In the genomic region with DNA sequence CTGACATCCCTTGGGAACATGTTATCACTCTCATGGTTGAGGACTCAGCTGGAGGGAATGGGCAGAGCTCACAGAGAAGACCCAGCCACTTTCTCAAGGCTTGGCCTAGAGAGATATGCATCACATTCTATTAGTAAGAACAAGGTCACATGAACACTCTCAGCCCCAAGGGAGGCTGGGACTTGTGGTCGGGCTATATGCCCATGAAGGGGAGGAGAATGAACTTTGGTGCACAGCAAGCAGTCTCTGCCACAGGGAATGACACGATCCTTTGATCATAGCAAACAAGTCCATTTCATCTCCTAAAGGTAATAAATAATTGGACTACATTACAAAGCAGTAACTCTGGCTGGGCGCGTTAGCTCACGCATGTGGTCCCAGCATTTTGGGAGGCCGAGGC, we compare ENCODE assay signal across 1 cellular context.
TF ChIP-seq lines count a peak whose summit lies in the region.

No MANE protein-coding gene starts in this region.

TF ChIP-seq in HepG2, 621 proteins besides CTCF, POLR2A, EP300 and RAD21 (continued from another document):
- TF ChIP-seq, protein P1, sequence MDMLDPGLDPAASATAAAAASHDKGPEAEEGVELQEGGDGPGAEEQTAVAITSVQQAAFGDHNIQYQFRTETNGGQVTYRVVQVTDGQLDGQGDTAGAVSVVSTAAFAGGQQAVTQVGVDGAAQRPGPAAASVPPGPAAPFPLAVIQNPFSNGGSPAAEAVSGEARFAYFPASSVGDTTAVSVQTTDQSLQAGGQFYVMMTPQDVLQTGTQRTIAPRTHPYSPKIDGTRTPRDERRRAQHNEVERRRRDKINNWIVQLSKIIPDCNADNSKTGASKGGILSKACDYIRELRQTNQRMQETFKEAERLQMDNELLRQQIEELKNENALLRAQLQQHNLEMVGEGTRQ (IDR thresholded peaks at IDR 0.05; ENCODE audit: low read depth, low read length), result peak; percentile 45; the same call in 1 of the 2 replicates
- TF ChIP-seq, protein P1 (CRISPR knock-in tag; IDR thresholded peaks at IDR 0.05; ENCODE audit: borderline replicate concordance), result peak; percentile 70; the same call in 1 of the 2 replicates
- peak; percentile 30; the same call in 1 of the 2 replicates for TF ChIP-seq ZMYM4 (CRISPR knock-in tag; IDR thresholded peaks at IDR 0.05)
- TF ChIP-seq HNF4A (CRISPR knock-in tag; IDR thresholded peaks at IDR 0.05), result peak; percentile 73
- no peak for TF ChIP-seq ZNF572 (CRISPR knock-in tag; IDR thresholded peaks at IDR 0.05)
- TF ChIP-seq ZNF143 (CRISPR knock-in tag; IDR thresholded peaks at IDR 0.05), result peak; percentile 86
- TF ChIP-seq, protein P2, sequence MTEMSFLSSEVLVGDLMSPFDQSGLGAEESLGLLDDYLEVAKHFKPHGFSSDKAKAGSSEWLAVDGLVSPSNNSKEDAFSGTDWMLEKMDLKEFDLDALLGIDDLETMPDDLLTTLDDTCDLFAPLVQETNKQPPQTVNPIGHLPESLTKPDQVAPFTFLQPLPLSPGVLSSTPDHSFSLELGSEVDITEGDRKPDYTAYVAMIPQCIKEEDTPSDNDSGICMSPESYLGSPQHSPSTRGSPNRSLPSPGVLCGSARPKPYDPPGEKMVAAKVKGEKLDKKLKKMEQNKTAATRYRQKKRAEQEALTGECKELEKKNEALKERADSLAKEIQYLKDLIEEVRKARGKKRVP (CRISPR knock-in tag; IDR thresholded peaks at IDR 0.05), result no peak
- TF ChIP-seq SAP130 (CRISPR knock-in tag; IDR thresholded peaks at IDR 0.05; ENCODE audit: low read depth), result peak; percentile 39
- peak; percentile 47; the same call in 1 of the 2 replicates for TF ChIP-seq MED1 (CRISPR knock-in tag; IDR thresholded peaks at IDR 0.05)
- no peak for TF ChIP-seq MAFK (conservative IDR thresholded peaks at IDR 0.05 in 1 of 2, IDR thresholded peaks at IDR 0.05 in 1 of 2; ENCODE audit: low read length in 2 of 2)
- no peak for TF ChIP-seq GATAD2A (CRISPR knock-in tag; IDR thresholded peaks at IDR 0.05)
- TF ChIP-seq, protein P3, sequence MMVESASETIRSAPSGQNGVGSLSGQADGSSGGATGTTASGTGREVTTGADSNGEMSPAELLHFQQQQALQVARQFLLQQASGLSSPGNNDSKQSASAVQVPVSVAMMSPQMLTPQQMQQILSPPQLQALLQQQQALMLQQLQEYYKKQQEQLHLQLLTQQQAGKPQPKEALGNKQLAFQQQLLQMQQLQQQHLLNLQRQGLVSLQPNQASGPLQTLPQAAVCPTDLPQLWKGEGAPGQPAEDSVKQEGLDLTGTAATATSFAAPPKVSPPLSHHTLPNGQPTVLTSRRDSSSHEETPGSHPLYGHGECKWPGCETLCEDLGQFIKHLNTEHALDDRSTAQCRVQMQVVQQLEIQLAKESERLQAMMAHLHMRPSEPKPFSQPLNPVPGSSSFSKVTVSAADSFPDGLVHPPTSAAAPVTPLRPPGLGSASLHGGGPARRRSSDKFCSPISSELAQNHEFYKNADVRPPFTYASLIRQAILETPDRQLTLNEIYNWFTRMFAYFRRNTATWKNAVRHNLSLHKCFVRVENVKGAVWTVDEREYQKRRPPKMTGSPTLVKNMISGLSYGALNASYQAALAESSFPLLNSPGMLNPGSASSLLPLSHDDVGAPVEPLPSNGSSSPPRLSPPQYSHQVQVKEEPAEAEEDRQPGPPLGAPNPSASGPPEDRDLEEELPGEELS (CRISPR knock-in tag; IDR thresholded peaks at IDR 0.05), result peak; percentile 20; the same call in 1 of the 2 replicates
- peak; percentile 65 for TF ChIP-seq TCF7 (IDR thresholded peaks at IDR 0.05; ENCODE audit: low read depth)
- TF ChIP-seq KAT8 (CRISPR knock-in tag; IDR thresholded peaks at IDR 0.05), result 0 out of 2 replicates have a peak, but pooled peaks have one; percentile 43
- TF ChIP-seq, protein P4, sequence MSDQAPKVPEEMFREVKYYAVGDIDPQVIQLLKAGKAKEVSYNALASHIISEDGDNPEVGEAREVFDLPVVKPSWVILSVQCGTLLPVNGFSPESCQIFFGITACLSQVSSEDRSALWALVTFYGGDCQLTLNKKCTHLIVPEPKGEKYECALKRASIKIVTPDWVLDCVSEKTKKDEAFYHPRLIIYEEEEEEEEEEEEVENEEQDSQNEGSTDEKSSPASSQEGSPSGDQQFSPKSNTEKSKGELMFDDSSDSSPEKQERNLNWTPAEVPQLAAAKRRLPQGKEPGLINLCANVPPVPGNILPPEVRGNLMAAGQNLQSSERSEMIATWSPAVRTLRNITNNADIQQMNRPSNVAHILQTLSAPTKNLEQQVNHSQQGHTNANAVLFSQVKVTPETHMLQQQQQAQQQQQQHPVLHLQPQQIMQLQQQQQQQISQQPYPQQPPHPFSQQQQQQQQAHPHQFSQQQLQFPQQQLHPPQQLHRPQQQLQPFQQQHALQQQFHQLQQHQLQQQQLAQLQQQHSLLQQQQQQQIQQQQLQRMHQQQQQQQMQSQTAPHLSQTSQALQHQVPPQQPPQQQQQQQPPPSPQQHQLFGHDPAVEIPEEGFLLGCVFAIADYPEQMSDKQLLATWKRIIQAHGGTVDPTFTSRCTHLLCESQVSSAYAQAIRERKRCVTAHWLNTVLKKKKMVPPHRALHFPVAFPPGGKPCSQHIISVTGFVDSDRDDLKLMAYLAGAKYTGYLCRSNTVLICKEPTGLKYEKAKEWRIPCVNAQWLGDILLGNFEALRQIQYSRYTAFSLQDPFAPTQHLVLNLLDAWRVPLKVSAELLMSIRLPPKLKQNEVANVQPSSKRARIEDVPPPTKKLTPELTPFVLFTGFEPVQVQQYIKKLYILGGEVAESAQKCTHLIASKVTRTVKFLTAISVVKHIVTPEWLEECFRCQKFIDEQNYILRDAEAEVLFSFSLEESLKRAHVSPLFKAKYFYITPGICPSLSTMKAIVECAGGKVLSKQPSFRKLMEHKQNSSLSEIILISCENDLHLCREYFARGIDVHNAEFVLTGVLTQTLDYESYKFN (CRISPR knock-in tag; conservative IDR thresholded peaks at IDR 0.05), result peak; percentile 44; the same call in 1 of the 2 replicates
- TF ChIP-seq ZNF331 (CRISPR knock-in tag; IDR thresholded peaks at IDR 0.05), result 0 out of 2 replicates have a peak, but pooled peaks have one; percentile 18
- peak; percentile 90 for TF ChIP-seq THAP11 (CRISPR knock-in tag; IDR thresholded peaks at IDR 0.05)
- TF ChIP-seq RFXANK (CRISPR knock-in tag; IDR thresholded peaks at IDR 0.05), result no peak
- TF ChIP-seq, protein P5, sequence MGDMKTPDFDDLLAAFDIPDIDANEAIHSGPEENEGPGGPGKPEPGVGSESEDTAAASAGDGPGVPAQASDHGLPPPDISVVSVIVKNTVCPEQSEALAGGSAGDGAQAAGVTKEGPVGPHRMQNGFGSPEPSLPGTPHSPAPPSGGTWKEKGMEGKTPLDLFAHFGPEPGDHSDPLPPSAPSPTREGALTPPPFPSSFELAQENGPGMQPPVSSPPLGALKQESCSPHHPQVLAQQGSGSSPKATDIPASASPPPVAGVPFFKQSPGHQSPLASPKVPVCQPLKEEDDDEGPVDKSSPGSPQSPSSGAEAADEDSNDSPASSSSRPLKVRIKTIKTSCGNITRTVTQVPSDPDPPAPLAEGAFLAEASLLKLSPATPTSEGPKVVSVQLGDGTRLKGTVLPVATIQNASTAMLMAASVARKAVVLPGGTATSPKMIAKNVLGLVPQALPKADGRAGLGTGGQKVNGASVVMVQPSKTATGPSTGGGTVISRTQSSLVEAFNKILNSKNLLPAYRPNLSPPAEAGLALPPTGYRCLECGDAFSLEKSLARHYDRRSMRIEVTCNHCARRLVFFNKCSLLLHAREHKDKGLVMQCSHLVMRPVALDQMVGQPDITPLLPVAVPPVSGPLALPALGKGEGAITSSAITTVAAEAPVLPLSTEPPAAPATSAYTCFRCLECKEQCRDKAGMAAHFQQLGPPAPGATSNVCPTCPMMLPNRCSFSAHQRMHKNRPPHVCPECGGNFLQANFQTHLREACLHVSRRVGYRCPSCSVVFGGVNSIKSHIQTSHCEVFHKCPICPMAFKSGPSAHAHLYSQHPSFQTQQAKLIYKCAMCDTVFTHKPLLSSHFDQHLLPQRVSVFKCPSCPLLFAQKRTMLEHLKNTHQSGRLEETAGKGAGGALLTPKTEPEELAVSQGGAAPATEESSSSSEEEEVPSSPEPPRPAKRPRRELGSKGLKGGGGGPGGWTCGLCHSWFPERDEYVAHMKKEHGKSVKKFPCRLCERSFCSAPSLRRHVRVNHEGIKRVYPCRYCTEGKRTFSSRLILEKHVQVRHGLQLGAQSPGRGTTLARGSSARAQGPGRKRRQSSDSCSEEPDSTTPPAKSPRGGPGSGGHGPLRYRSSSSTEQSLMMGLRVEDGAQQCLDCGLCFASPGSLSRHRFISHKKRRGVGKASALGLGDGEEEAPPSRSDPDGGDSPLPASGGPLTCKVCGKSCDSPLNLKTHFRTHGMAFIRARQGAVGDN (CRISPR knock-in tag; IDR thresholded peaks at IDR 0.05), result 0 out of 2 replicates have a peak, but pooled peaks have one; percentile 34
- no peak for TF ChIP-seq ZBTB8A (CRISPR knock-in tag; IDR thresholded peaks at IDR 0.05; ENCODE audit: borderline replicate concordance, low read depth)
- TF ChIP-seq HCFC1 (IDR thresholded peaks at IDR 0.05; ENCODE audit: low read depth, low read length), result peak; percentile 41; the same call in 1 of the 2 replicates
- peak; percentile 40; the same call in 1 of the 2 replicates for TF ChIP-seq NCOR1 (IDR thresholded peaks at IDR 0.05; ENCODE audit: borderline replicate concordance, low read length)
- no peak for TF ChIP-seq CBX1 (IDR thresholded peaks at IDR 0.05; ENCODE audit: low read depth)
- 0 out of 2 replicates have a peak, but pooled peaks have one; percentile 11 for TF ChIP-seq GFI1 (CRISPR knock-in tag; IDR thresholded peaks at IDR 0.05; ENCODE audit: borderline replicate concordance)
- TF ChIP-seq, protein P6, sequence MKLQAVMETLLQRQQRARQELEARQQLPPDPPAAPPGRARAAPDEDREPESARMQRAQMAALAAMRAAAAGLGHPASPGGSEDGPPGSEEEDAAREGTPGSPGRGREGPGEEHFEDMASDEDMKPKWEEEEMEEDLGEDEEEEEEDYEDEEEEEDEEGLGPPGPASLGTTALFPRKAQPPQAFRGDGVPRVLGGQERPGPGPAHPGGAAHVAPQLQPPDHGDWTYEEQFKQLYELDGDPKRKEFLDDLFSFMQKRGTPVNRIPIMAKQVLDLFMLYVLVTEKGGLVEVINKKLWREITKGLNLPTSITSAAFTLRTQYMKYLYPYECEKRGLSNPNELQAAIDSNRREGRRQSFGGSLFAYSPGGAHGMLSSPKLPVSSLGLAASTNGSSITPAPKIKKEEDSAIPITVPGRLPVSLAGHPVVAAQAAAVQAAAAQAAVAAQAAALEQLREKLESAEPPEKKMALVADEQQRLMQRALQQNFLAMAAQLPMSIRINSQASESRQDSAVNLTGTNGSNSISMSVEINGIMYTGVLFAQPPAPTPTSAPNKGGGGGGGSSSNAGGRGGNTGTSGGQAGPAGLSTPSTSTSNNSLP (IDR thresholded peaks at IDR 0.05; ENCODE audit: low read depth, low read length), result peak; percentile 42; the same call in 1 of the 2 replicates
- TF ChIP-seq ZFX (CRISPR knock-in tag; IDR thresholded peaks at IDR 0.05; ENCODE audit: low read depth), result peak; percentile 46; the same call in 1 of the 2 replicates
- TF ChIP-seq, protein P7, sequence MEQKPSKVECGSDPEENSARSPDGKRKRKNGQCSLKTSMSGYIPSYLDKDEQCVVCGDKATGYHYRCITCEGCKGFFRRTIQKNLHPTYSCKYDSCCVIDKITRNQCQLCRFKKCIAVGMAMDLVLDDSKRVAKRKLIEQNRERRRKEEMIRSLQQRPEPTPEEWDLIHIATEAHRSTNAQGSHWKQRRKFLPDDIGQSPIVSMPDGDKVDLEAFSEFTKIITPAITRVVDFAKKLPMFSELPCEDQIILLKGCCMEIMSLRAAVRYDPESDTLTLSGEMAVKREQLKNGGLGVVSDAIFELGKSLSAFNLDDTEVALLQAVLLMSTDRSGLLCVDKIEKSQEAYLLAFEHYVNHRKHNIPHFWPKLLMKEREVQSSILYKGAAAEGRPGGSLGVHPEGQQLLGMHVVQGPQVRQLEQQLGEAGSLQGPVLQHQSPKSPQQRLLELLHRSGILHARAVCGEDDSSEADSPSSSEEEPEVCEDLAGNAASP (CRISPR knock-in tag; IDR thresholded peaks at IDR 0.05; ENCODE audit: borderline replicate concordance), result 0 out of 2 replicates have a peak, but pooled peaks have one; percentile 28
- no peak for TF ChIP-seq PCBP1 (IDR thresholded peaks at IDR 0.05; ENCODE audit: borderline replicate concordance, low read depth, low read length)
- TF ChIP-seq ZNF563 (CRISPR knock-in tag; IDR thresholded peaks at IDR 0.05), result no peak
- peak; percentile 43; the same call in 1 of the 2 replicates for TF ChIP-seq SALL1 (CRISPR knock-in tag; IDR thresholded peaks at IDR 0.05)
- TF ChIP-seq ZMYM3 (CRISPR knock-in tag; IDR thresholded peaks at IDR 0.05), result peak; percentile 44; the same call in 1 of the 2 replicates
- TF ChIP-seq GPN1 (CRISPR knock-in tag; IDR thresholded peaks at IDR 0.05; ENCODE audit: borderline replicate concordance), result no peak
